ENCODE assay signal across 1 cellular context in the genomic region with DNA sequence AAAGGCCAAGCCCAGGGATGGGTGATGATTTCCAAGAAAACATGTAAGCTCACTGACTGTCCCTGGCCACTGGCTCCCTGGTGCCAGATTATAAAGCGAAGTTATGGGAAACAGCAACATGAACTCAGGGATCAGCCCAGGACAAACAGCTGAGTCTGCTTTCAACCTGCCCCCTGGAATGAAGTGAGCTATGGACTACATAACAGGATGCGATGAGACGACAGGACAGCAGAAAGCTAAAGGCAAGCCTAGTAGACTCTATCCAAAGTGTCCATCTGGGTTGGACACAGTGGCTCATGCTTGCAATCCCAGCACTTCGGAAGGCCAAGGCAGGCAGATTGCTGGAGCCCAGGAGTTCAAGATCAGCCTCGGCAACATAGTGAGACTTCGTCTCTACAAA.
TF ChIP-seq lines count a peak whose summit lies in the region.

No MANE protein-coding gene starts in this region.

TF ChIP-seq in HepG2, 621 proteins besides CTCF, POLR2A, EP300 and RAD21 (continued from another document and continues in another):
- TF ChIP-seq, protein P1, sequence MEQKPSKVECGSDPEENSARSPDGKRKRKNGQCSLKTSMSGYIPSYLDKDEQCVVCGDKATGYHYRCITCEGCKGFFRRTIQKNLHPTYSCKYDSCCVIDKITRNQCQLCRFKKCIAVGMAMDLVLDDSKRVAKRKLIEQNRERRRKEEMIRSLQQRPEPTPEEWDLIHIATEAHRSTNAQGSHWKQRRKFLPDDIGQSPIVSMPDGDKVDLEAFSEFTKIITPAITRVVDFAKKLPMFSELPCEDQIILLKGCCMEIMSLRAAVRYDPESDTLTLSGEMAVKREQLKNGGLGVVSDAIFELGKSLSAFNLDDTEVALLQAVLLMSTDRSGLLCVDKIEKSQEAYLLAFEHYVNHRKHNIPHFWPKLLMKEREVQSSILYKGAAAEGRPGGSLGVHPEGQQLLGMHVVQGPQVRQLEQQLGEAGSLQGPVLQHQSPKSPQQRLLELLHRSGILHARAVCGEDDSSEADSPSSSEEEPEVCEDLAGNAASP (CRISPR knock-in tag; IDR thresholded peaks at IDR 0.05; ENCODE audit: borderline replicate concordance) = peak; percentile 90; the same call in 1 of the 2 replicates
- TF ChIP-seq RAD51 (IDR thresholded peaks at IDR 0.05; ENCODE audit: borderline replicate concordance) = no peak
- TF ChIP-seq HOXD1 (CRISPR knock-in tag; IDR thresholded peaks at IDR 0.05) = no peak
- TF ChIP-seq RARA (CRISPR knock-in tag; IDR thresholded peaks at IDR 0.05) = peak; percentile 61
- TF ChIP-seq ZNF12 (CRISPR knock-in tag; IDR thresholded peaks at IDR 0.05) = no peak
- TF ChIP-seq, protein P2, sequence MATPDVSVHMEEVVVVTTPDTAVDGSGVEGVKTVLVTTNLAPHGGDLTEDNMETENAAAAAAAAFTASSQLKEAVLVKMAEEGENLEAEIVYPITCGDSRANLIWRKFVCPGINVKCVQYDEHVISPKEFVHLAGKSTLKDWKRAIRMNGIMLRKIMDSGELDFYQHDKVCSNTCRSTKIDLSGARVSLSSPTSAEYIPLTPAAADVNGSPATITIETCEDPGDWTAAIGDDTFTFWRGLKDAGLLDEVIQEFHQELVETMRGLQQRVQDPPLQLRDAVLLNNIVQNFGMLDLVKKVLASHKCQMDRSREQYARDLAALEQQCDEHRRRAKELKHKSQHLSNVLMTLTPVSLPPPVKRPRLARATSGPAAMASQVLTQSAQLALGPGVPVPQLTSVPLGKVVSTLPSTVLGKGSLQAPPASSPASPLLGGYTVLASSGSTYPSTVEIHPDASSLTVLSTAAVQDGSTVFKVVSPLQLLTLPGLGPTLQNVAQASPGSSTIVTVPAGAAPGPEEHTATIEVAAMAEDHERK (CRISPR knock-in tag; IDR thresholded peaks at IDR 0.05; ENCODE audit: low read depth) = no peak
- TF ChIP-seq, protein P3, sequence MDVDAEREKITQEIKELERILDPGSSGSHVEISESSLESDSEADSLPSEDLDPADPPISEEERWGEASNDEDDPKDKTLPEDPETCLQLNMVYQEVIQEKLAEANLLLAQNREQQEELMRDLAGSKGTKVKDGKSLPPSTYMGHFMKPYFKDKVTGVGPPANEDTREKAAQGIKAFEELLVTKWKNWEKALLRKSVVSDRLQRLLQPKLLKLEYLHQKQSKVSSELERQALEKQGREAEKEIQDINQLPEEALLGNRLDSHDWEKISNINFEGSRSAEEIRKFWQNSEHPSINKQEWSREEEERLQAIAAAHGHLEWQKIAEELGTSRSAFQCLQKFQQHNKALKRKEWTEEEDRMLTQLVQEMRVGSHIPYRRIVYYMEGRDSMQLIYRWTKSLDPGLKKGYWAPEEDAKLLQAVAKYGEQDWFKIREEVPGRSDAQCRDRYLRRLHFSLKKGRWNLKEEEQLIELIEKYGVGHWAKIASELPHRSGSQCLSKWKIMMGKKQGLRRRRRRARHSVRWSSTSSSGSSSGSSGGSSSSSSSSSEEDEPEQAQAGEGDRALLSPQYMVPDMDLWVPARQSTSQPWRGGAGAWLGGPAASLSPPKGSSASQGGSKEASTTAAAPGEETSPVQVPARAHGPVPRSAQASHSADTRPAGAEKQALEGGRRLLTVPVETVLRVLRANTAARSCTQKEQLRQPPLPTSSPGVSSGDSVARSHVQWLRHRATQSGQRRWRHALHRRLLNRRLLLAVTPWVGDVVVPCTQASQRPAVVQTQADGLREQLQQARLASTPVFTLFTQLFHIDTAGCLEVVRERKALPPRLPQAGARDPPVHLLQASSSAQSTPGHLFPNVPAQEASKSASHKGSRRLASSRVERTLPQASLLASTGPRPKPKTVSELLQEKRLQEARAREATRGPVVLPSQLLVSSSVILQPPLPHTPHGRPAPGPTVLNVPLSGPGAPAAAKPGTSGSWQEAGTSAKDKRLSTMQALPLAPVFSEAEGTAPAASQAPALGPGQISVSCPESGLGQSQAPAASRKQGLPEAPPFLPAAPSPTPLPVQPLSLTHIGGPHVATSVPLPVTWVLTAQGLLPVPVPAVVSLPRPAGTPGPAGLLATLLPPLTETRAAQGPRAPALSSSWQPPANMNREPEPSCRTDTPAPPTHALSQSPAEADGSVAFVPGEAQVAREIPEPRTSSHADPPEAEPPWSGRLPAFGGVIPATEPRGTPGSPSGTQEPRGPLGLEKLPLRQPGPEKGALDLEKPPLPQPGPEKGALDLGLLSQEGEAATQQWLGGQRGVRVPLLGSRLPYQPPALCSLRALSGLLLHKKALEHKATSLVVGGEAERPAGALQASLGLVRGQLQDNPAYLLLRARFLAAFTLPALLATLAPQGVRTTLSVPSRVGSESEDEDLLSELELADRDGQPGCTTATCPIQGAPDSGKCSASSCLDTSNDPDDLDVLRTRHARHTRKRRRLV (CRISPR knock-in tag; IDR thresholded peaks at IDR 0.05) = no peak
- TF ChIP-seq, protein P4, sequence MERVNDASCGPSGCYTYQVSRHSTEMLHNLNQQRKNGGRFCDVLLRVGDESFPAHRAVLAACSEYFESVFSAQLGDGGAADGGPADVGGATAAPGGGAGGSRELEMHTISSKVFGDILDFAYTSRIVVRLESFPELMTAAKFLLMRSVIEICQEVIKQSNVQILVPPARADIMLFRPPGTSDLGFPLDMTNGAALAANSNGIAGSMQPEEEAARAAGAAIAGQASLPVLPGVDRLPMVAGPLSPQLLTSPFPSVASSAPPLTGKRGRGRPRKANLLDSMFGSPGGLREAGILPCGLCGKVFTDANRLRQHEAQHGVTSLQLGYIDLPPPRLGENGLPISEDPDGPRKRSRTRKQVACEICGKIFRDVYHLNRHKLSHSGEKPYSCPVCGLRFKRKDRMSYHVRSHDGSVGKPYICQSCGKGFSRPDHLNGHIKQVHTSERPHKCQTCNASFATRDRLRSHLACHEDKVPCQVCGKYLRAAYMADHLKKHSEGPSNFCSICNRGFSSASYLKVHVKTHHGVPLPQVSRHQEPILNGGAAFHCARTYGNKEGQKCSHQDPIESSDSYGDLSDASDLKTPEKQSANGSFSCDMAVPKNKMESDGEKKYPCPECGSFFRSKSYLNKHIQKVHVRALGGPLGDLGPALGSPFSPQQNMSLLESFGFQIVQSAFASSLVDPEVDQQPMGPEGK (CRISPR knock-in tag; IDR thresholded peaks at IDR 0.05) = 0 out of 2 replicates have a peak, but pooled peaks have one; percentile 29
- no peak for TF ChIP-seq HOXA9 (CRISPR knock-in tag; IDR thresholded peaks at IDR 0.05; ENCODE audit: borderline replicate concordance)
- TF ChIP-seq, protein P5, sequence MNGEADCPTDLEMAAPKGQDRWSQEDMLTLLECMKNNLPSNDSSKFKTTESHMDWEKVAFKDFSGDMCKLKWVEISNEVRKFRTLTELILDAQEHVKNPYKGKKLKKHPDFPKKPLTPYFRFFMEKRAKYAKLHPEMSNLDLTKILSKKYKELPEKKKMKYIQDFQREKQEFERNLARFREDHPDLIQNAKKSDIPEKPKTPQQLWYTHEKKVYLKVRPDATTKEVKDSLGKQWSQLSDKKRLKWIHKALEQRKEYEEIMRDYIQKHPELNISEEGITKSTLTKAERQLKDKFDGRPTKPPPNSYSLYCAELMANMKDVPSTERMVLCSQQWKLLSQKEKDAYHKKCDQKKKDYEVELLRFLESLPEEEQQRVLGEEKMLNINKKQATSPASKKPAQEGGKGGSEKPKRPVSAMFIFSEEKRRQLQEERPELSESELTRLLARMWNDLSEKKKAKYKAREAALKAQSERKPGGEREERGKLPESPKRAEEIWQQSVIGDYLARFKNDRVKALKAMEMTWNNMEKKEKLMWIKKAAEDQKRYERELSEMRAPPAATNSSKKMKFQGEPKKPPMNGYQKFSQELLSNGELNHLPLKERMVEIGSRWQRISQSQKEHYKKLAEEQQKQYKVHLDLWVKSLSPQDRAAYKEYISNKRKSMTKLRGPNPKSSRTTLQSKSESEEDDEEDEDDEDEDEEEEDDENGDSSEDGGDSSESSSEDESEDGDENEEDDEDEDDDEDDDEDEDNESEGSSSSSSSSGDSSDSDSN (CRISPR knock-in tag; IDR thresholded peaks at IDR 0.05) = peak; percentile 54; the same call in 1 of the 2 replicates
- no peak for TF ChIP-seq NR2F1 (CRISPR knock-in tag; IDR thresholded peaks at IDR 0.05)
- TF ChIP-seq, protein P6, sequence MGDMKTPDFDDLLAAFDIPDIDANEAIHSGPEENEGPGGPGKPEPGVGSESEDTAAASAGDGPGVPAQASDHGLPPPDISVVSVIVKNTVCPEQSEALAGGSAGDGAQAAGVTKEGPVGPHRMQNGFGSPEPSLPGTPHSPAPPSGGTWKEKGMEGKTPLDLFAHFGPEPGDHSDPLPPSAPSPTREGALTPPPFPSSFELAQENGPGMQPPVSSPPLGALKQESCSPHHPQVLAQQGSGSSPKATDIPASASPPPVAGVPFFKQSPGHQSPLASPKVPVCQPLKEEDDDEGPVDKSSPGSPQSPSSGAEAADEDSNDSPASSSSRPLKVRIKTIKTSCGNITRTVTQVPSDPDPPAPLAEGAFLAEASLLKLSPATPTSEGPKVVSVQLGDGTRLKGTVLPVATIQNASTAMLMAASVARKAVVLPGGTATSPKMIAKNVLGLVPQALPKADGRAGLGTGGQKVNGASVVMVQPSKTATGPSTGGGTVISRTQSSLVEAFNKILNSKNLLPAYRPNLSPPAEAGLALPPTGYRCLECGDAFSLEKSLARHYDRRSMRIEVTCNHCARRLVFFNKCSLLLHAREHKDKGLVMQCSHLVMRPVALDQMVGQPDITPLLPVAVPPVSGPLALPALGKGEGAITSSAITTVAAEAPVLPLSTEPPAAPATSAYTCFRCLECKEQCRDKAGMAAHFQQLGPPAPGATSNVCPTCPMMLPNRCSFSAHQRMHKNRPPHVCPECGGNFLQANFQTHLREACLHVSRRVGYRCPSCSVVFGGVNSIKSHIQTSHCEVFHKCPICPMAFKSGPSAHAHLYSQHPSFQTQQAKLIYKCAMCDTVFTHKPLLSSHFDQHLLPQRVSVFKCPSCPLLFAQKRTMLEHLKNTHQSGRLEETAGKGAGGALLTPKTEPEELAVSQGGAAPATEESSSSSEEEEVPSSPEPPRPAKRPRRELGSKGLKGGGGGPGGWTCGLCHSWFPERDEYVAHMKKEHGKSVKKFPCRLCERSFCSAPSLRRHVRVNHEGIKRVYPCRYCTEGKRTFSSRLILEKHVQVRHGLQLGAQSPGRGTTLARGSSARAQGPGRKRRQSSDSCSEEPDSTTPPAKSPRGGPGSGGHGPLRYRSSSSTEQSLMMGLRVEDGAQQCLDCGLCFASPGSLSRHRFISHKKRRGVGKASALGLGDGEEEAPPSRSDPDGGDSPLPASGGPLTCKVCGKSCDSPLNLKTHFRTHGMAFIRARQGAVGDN (CRISPR knock-in tag; IDR thresholded peaks at IDR 0.05) = peak; percentile 54
- TF ChIP-seq FOXA3 (CRISPR knock-in tag; IDR thresholded peaks at IDR 0.05) = peak; percentile 54
- no peak for TF ChIP-seq ZNF883 (CRISPR knock-in tag; IDR thresholded peaks at IDR 0.05; ENCODE audit: not compliant biosample characterization)
- TF ChIP-seq ZNF367 (CRISPR knock-in tag; IDR thresholded peaks at IDR 0.05; ENCODE audit: borderline replicate concordance) = no peak
- TF ChIP-seq ELF4 (CRISPR knock-in tag; IDR thresholded peaks at IDR 0.05; ENCODE audit: borderline replicate concordance) = no peak
- TF ChIP-seq ERF (CRISPR knock-in tag; IDR thresholded peaks at IDR 0.05) = peak; percentile 27; the same call in 1 of the 2 replicates
- TF ChIP-seq ZKSCAN8 (CRISPR knock-in tag; IDR thresholded peaks at IDR 0.05; ENCODE audit: borderline replicate concordance) = peak; percentile 69; the same call in 1 of the 2 replicates
- no peak for TF ChIP-seq ZNF282 (IDR thresholded peaks at IDR 0.05; ENCODE audit: partially characterized antibody)
- TF ChIP-seq ZNF703 (CRISPR knock-in tag; IDR thresholded peaks at IDR 0.05; ENCODE audit: borderline replicate concordance) = no peak
- TF ChIP-seq ZNF562 (CRISPR knock-in tag; IDR thresholded peaks at IDR 0.05; ENCODE audit: borderline replicate concordance) = no peak
- TF ChIP-seq ZNF605 (CRISPR knock-in tag; IDR thresholded peaks at IDR 0.05) = peak; percentile 58; the same call in 1 of the 2 replicates
- TF ChIP-seq, protein P7, sequence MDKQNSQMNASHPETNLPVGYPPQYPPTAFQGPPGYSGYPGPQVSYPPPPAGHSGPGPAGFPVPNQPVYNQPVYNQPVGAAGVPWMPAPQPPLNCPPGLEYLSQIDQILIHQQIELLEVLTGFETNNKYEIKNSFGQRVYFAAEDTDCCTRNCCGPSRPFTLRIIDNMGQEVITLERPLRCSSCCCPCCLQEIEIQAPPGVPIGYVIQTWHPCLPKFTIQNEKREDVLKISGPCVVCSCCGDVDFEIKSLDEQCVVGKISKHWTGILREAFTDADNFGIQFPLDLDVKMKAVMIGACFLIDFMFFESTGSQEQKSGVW (CRISPR knock-in tag; IDR thresholded peaks at IDR 0.05; ENCODE audit: borderline replicate concordance) = no peak
- TF ChIP-seq KLF13 (CRISPR knock-in tag; IDR thresholded peaks at IDR 0.05) = no peak
- no peak for TF ChIP-seq GABPA (IDR thresholded peaks at IDR 0.05; ENCODE audit: low read depth, low read length)
- no peak for TF ChIP-seq GABPA (CRISPR knock-in tag; IDR thresholded peaks at IDR 0.05; ENCODE audit: low read depth)
- TF ChIP-seq ZNF572 (CRISPR knock-in tag; IDR thresholded peaks at IDR 0.05) = peak; percentile 77; the same call in 1 of the 2 replicates
- TF ChIP-seq, protein P8, sequence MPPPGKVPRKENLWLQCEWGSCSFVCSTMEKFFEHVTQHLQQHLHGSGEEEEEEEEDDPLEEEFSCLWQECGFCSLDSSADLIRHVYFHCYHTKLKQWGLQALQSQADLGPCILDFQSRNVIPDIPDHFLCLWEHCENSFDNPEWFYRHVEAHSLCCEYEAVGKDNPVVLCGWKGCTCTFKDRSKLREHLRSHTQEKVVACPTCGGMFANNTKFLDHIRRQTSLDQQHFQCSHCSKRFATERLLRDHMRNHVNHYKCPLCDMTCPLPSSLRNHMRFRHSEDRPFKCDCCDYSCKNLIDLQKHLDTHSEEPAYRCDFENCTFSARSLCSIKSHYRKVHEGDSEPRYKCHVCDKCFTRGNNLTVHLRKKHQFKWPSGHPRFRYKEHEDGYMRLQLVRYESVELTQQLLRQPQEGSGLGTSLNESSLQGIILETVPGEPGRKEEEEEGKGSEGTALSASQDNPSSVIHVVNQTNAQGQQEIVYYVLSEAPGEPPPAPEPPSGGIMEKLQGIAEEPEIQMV (CRISPR knock-in tag; IDR thresholded peaks at IDR 0.05; ENCODE audit: low read depth) = no peak
- TF ChIP-seq ZFX (CRISPR knock-in tag; IDR thresholded peaks at IDR 0.05; ENCODE audit: low read depth) = peak; percentile 28; the same call in 1 of the 2 replicates
- peak; percentile 57; the same call in 1 of the 2 replicates for TF ChIP-seq ZNF644 (CRISPR knock-in tag; IDR thresholded peaks at IDR 0.05; ENCODE audit: low read depth)
- TF ChIP-seq SNRNP70 (IDR thresholded peaks at IDR 0.05; ENCODE audit: low read depth, low read length) = no peak
- TF ChIP-seq, protein P9, sequence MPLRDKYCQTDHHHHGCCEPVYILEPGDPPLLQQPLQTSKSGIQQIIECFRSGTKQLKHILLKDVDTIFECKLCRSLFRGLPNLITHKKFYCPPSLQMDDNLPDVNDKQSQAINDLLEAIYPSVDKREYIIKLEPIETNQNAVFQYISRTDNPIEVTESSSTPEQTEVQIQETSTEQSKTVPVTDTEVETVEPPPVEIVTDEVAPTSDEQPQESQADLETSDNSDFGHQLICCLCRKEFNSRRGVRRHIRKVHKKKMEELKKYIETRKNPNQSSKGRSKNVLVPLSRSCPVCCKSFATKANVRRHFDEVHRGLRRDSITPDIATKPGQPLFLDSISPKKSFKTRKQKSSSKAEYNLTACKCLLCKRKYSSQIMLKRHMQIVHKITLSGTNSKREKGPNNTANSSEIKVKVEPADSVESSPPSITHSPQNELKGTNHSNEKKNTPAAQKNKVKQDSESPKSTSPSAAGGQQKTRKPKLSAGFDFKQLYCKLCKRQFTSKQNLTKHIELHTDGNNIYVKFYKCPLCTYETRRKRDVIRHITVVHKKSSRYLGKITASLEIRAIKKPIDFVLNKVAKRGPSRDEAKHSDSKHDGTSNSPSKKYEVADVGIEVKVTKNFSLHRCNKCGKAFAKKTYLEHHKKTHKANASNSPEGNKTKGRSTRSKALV (CRISPR knock-in tag; IDR thresholded peaks at IDR 0.05) = no peak
- peak; percentile 17; the same call in 1 of the 2 replicates for TF ChIP-seq GATAD2A (CRISPR knock-in tag; IDR thresholded peaks at IDR 0.05)
- TF ChIP-seq, protein P10, sequence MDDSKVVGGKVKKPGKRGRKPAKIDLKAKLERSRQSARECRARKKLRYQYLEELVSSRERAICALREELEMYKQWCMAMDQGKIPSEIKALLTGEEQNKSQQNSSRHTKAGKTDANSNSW (CRISPR knock-in tag; IDR thresholded peaks at IDR 0.05; ENCODE audit: borderline replicate concordance) = no peak
